Comparison of ENCODE assay signal across 1 cellular context in the genomic region with DNA sequence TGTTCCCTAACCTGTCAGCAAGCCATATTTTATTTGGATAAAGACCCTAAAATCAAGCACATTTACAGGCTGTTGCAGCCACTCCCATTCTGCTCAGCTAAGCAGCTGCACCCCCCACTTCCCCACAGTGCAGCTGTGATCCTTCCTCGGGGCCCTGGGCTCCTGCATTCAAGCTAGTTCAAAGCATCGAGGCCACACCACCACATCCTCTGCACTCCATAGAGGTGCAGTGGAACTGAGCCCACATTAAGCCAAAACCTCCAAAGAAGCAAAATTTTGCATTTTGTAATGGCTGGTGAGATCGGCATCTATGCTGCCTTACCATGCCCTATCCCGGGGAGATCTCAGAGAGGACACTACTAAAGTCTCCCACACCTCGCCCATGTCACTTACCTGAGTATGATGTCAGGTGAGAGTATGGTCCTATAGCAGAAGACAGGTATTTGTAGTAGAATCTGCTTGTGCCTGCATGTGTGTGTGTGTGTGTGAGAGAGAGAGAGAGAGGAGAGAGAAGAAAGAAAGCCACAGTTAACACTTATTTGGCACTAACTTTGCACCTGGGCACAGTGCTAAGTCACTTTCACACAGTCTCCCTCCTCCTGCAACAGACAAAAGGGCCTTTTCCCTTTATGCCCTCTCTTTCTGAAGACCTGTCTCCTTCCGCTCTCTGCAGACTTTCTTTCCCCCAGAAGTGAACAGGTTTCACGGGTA.
TF ChIP-seq lines count a peak whose summit lies in the region.

No MANE protein-coding gene starts in this region.

TF ChIP-seq in WTC11, 78 proteins besides CTCF, POLR2A, EP300 and RAD21 (continued from another document):
- TF ChIP-seq, protein P1, sequence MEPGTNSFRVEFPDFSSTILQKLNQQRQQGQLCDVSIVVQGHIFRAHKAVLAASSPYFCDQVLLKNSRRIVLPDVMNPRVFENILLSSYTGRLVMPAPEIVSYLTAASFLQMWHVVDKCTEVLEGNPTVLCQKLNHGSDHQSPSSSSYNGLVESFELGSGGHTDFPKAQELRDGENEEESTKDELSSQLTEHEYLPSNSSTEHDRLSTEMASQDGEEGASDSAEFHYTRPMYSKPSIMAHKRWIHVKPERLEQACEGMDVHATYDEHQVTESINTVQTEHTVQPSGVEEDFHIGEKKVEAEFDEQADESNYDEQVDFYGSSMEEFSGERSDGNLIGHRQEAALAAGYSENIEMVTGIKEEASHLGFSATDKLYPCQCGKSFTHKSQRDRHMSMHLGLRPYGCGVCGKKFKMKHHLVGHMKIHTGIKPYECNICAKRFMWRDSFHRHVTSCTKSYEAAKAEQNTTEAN (CRISPR knock-in tag; IDR thresholded peaks at IDR 0.05), result no peak
- no peak for TF ChIP-seq CDX4 (CRISPR knock-in tag; IDR thresholded peaks at IDR 0.05; ENCODE audit: borderline replicate concordance)
- no peak for TF ChIP-seq CREM (CRISPR knock-in tag; IDR thresholded peaks at IDR 0.05)
